Comparison of ENCODE assay signal across 8 cellular contexts in genomic region chr10:29636178-29636577, GRCh38. TPM values are rescaled to one million over a fixed set of nuclear protein-coding genes. Genes with fewer than 3 reads are reported as not detected.
DNase-seq lines count a peak whose midpoint lies in the region; ATAC-seq, FAIRE-seq and TF ChIP-seq lines count a peak whose summit lies in the region.

No MANE protein-coding gene starts in this region.

- RAD21 ChIA-PET in GM12878 (lab: Charles Lee; ENCODE audit: unreplicated experiment): interaction anchor here (0.7 to 2.3 kb wide), 2 partner anchors 12 to 97 kb away, joined by 3 to 8 read pairs; no protein-coding TSS in a partner anchor

- no peaks in the 10 kb centered on the region for H3K36me3 ChIP-seq in heart right ventricle
- no peaks in the 10 kb centered on the region for H3K36me3 ChIP-seq in GM12878 (ENCODE audit: control insufficient read depth in 2 of 2, insufficient read depth in 2 of 2, low read length in 1 of 2)
- H3K36me3 ChIP-seq in lower lobe of right lung: no peaks in the 10 kb centered on the region
- no peaks in the 10 kb centered on the region for H3K36me3 ChIP-seq in vagina

- no peak for TF ChIP-seq POLR2A in GM12878 (IDR thresholded peaks at IDR 0.05; ENCODE audit: low read depth, low read length)
- no peak for TF ChIP-seq POLR2A in vagina (IDR thresholded peaks at IDR 0.05)

- H3K9me3 ChIP-seq in heart right ventricle (no peaks in the 10 kb centered on the region), GM12878 (replicated peaks; ENCODE audit: control insufficient read depth, insufficient read depth, low read length) (no peaks in the 10 kb centered on the region; the same call in 2 of the 3 replicates), lower lobe of right lung (no peaks in the 10 kb centered on the region), vagina (no peaks in the 10 kb centered on the region)

- no peak for FAIRE-seq in GM12878 (lab: Jason Lieb, UNC)

- H3K4me3 ChIP-seq in heart right ventricle (no peak overlapping the region), GM12878 (no peak overlapping the region), lower lobe of right lung (no peak overlapping the region), vagina (no peak overlapping the region)

- H3K79me2 ChIP-seq in GM12878 (ENCODE audit: control insufficient read depth, insufficient read depth, low read length): no peaks in the 10 kb centered on the region

- no peak overlapping the region for H3K4me2 ChIP-seq in GM12878 (ENCODE audit: control insufficient read depth, insufficient read depth)

- WGBS in heart right ventricle, 2 donors: 45 to 47% methylated on average over 2 of the region's 2 CpGs
- WGBS in GM12878 (ENCODE audit: insufficient coverage, insufficient replicate concordance, low lambda C conversion rate, missing lambda C conversion rate): 28% methylated on average over 2 of the region's 2 CpGs

- no peaks in the 10 kb centered on the region for H4K20me1 ChIP-seq in GM12878 (ENCODE audit: control insufficient read depth, insufficient read depth)

- H3K9ac ChIP-seq in GM12878 (ENCODE audit: control insufficient read depth, insufficient read depth, low read length): no peak overlapping the region

- intact Hi-C loops in heart right ventricle (cut with DNase I) (loop anchor here in 4 of 10 donors (10.0 kb wide), 4 partner anchors 89 to 219 kb away; no protein-coding TSS in a partner anchor), Right ventricle myocardium superior (cut with DNase I) (loop anchor here (10.0 kb wide), 1 partner anchor 219 kb away; no protein-coding TSS in a partner anchor), GM12878 (cut with micrococcal nuclease; ENCODE audit: unreplicated experiment) (loop anchor here (2.0 to 5.0 kb wide), 2 partner anchors 23 to 44 kb away; no protein-coding TSS in a partner anchor), lower lobe of right lung (cut with DNase I) (no loop called here), vagina (cut with DNase I) (no loop called here)

- TF ChIP-seq RAD21 in GM12878 (IDR thresholded peaks at IDR 0.05; ENCODE audit: insufficient read depth, low read depth, low read length): no peak

- no peak overlapping the region for H2AFZ ChIP-seq in GM12878 (ENCODE audit: control insufficient read depth, low read depth, low read length)

- TF ChIP-seq EP300 in GM12878 (IDR thresholded peaks at IDR 0.05; ENCODE audit: borderline replicate concordance in 1 of 2, control insufficient read depth in 1 of 2, low read depth in 2 of 2, low read length in 2 of 2): 0 out of 4 replicates have a peak, but pooled peaks of 1 of the 2 experiments have one; percentile 8

- POLR2A ChIA-PET in GM12878 (lab: Charles Lee): interaction anchor here (1.1 kb wide), 1 partner anchor 139 kb away, joined by 4 read pairs; no protein-coding TSS in a partner anchor

- H3K27ac ChIP-seq in heart right ventricle: peak overlapping the region; percentile 62 to 93 (median 86)
- H3K27ac ChIP-seq in GM12878 (ENCODE audit: control insufficient read depth, insufficient read depth): no peak overlapping the region
- peak overlapping the region; percentile 62 for H3K27ac ChIP-seq in lower lobe of right lung
- peak overlapping the region; percentile 74 for H3K27ac ChIP-seq in vagina

- no peak for TF ChIP-seq CTCF in heart right ventricle (IDR thresholded peaks at IDR 0.05)
- TF ChIP-seq CTCF in GM12878 (IDR thresholded peaks at IDR 0.05 in 2 of 3, conservative IDR thresholded peaks at IDR 0.05 in 1 of 3; ENCODE audit: control insufficient read depth in 2 of 3, extremely low read depth in 1 of 3, insufficient read depth in 1 of 3, low read depth in 3 of 3, low read length in 3 of 3): no peak
- TF ChIP-seq CTCF in lower lobe of right lung (IDR thresholded peaks at IDR 0.05): no peak
- TF ChIP-seq CTCF in vagina (IDR thresholded peaks at IDR 0.05): no peak

- SMC1A ChIA-PET in GM12878 (lab: Charles Lee; ENCODE audit: uncharacterized antibody, unreplicated experiment): interaction anchor here (0.7 to 2.5 kb wide), 5 partner anchors 11 to 91 kb away, joined by 3 to 12 read pairs (median 6); no protein-coding TSS in a partner anchor

- CTCF ChIA-PET in GM12878 (lab: Yijun Ruan, JAX): interaction anchor here (0.9 to 2.0 kb wide), 6 partner anchors 12 to 110 kb away, joined by 4 to 6 read pairs (median 4); no protein-coding TSS in a partner anchor

- BruUV-seq in GM12878 (replicated peaks; lab: Mats Ljungman, UMichigan): no TSS peak

- in situ Hi-C loops in GM12878 (cut with MboI): no loop called here

- H3K27me3 ChIP-seq in heart right ventricle (no peaks in the 10 kb centered on the region), GM12878 (replicated peaks in 1 of 2; ENCODE audit: control insufficient read depth in 2 of 2, insufficient read depth in 2 of 2, low read length in 1 of 2) (no peaks in the 10 kb centered on the region), lower lobe of right lung (ENCODE audit: low read depth) (no peaks in the 10 kb centered on the region), vagina (no peaks in the 10 kb centered on the region)

- H3K4me1 ChIP-seq in heart right ventricle (peaks cover 2 to 38% (median 27%) of the 10 kb centered on the region in 9 donors), GM12878 (ENCODE audit: control insufficient read depth, insufficient read depth, low read length) (no peaks in the 10 kb centered on the region), lower lobe of right lung (peaks cover 32% of the 10 kb centered on the region), vagina (peaks cover 62% of the 10 kb centered on the region)

- DNase-seq in heart right ventricle (no peak), Right ventricle myocardium superior (no peak), GM12878 (ENCODE audit: low read depth, low spot score) (peak; percentile 15), lower lobe of right lung (no peak), vagina (ENCODE audit: extremely low spot score in 2 of 2) (peak in 1 of 2 donors; percentile 11), NCI-H1930 (lab: John Stamatoyannopoulos, UW) (no peak)
- no peak for DNase-seq in stimulated activated naive CD4-positive, alpha-beta T cell treated with Interleukin-2 at 50 U/mL for 16 hours (lab: John Stamatoyannopoulos, UW)

- ATAC-seq in heart right ventricle (peak in 4 of 8 donors; percentile 22 to 39 (median 32)), Right ventricle myocardium superior (ENCODE audit: poor library complexity) (no peak), GM12878 (peak; percentile 24), lower lobe of right lung (peak; percentile 60 to 62), HG02798 (IDR thresholded peaks at IDR 0.05; ENCODE audit: poor library complexity, unreplicated experiment) (no peak)

TF ChIP-seq in GM12878, 131 proteins besides CTCF, POLR2A, EP300 and RAD21 (continues in another document):
- no peak for TF ChIP-seq BACH1 (IDR thresholded peaks at IDR 0.05; ENCODE audit: borderline replicate concordance)
- TF ChIP-seq ZSCAN29 (IDR thresholded peaks at IDR 0.05): no peak
- no peak for TF ChIP-seq TCF12 (IDR thresholded peaks at IDR 0.05; ENCODE audit: low read depth, low read length)
- no peak for TF ChIP-seq STAT3 (IDR thresholded peaks at IDR 0.05; ENCODE audit: low read depth, low read length)
- 0 out of 2 replicates have a peak, but pooled peaks have one; percentile 36 for TF ChIP-seq BMI1 (IDR thresholded peaks at IDR 0.05; ENCODE audit: borderline replicate concordance)
- no peak for TF ChIP-seq NFIC (IDR thresholded peaks at IDR 0.05; ENCODE audit: low read depth, low read length)
- TF ChIP-seq RUNX3 (IDR thresholded peaks at IDR 0.05; ENCODE audit: low read length): no peak
- TF ChIP-seq, protein P1, sequence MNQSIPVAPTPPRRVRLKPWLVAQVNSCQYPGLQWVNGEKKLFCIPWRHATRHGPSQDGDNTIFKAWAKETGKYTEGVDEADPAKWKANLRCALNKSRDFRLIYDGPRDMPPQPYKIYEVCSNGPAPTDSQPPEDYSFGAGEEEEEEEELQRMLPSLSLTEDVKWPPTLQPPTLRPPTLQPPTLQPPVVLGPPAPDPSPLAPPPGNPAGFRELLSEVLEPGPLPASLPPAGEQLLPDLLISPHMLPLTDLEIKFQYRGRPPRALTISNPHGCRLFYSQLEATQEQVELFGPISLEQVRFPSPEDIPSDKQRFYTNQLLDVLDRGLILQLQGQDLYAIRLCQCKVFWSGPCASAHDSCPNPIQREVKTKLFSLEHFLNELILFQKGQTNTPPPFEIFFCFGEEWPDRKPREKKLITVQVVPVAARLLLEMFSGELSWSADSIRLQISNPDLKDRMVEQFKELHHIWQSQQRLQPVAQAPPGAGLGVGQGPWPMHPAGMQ (IDR thresholded peaks at IDR 0.05; ENCODE audit: borderline replicate concordance): no peak
- TF ChIP-seq, protein P2, sequence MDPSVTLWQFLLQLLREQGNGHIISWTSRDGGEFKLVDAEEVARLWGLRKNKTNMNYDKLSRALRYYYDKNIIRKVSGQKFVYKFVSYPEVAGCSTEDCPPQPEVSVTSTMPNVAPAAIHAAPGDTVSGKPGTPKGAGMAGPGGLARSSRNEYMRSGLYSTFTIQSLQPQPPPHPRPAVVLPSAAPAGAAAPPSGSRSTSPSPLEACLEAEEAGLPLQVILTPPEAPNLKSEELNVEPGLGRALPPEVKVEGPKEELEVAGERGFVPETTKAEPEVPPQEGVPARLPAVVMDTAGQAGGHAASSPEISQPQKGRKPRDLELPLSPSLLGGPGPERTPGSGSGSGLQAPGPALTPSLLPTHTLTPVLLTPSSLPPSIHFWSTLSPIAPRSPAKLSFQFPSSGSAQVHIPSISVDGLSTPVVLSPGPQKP (IDR thresholded peaks at IDR 0.05; ENCODE audit: low read depth, low read length): no peak
- no peak for TF ChIP-seq PML (IDR thresholded peaks at IDR 0.05; ENCODE audit: low read length)

RNA-seq across cellular contexts. Expression of gene SVIL, which starts 1.4 kb away (rescaled TPM):
- total RNA-seq in heart right ventricle (100 to 1,000 TPM; 287 to 655 (median 537) TPM), Right ventricle myocardium superior (298 TPM), GM12878 (2014; rRNA removed) (0.65 and 0.68 TPM in 2 replicates), GM12878 (2014; rRNA removed; fragmentation: Illumina TruSeq; extraction: Trizol) (0.64 and 1.8 TPM in 2 replicates), GM12878 (2021) (1.5 and 1.9 TPM in 2 replicates), lower lobe of right lung (118 TPM), vagina (111 TPM)
- polyA plus RNA-seq in heart right ventricle (100 to 1,000 TPM in 1 of 2 donors, 10 to 100 TPM in 1; 38.6 to 115 TPM), GM12878 (2011; rRNA removed) (0.33 and 0.43 TPM in 2 replicates), GM12878 (2014; fragmentation: Illumina TruSeq; extraction: Trizol) (0.48 and 1.2 TPM in 2 replicates), GM12878 (2014; fragmentation: Nextera tagmentation; extraction: Ambion mirVana) (under 1 TPM; 0.22 to 0.71 TPM), GM12878 (2014; rRNA removed) (0.66 and 1.0 TPM in 2 replicates), GM12878 (2016; fragmentation: Nextera tagmentation; extraction: Ambion mirVana) (1 to 10 TPM in 1 of 2 experiments, under 1 TPM in 1; 0.68 to 1.4 TPM)
- 16.7 and 47.2 TPM in 2 replicates for total RNA-seq in GM12878 (2013; cell fraction: nucleolus; rRNA removed)
- polyA plus RNA-seq in GM12878 (2011; ENCODE audit: low read depth): 0.17 TPM
- polyA plus RNA-seq in GM12878 (2011; cell fraction: cytosol; rRNA removed): 0.35 and 0.39 TPM in 2 replicates
- 0.99 and 2.1 TPM in 2 replicates for polyA plus RNA-seq in GM12878 (2011; cell fraction: nucleus; rRNA removed)
- polyA plus RNA-seq in GM12878 (2012): 0.12 and 0.28 TPM in 2 replicates
- 0.37 and 1.3 TPM in 2 replicates for polyA minus RNA-seq in GM12878 (2011; rRNA and poly(A)+ RNA removed)
- polyA minus RNA-seq in GM12878 (2011; cell fraction: cytosol; rRNA and poly(A)+ RNA removed): 0.53 and 0.62 TPM in 2 replicates
- polyA minus RNA-seq in GM12878 (2011; cell fraction: nucleus; rRNA and poly(A)+ RNA removed): 0.36 and 0.77 TPM in 2 replicates

Comparison
In these comparisons a context has a peak if more than half of its experiments do, and no peak if none do; other contexts are left out.
1. ATAC-seq: peak in GM12878 (single experiment) and lower lobe of right lung (2 of 2); none in Right ventricle myocardium superior (single experiment) and HG02798 (single experiment).
2. intact Hi-C loops: an anchor here in Right ventricle myocardium superior (10.0 kb wide) and GM12878 (2.0 to 5.0 kb wide); none called in lower lobe of right lung and vagina.